ENCODE assay signal across 2 cellular contexts in genomic region chr11:106420048-106420665, GRCh38.
A peak's percentile ranks its signal among the peaks of the same experiment; 100 is the strongest.
TF ChIP-seq lines count a peak whose summit lies in the region.

No MANE protein-coding gene starts in this region.

TF ChIP-seq in A549, 52 proteins besides CTCF, POLR2A, EP300 and RAD21:
- TF ChIP-seq BCL3 (IDR thresholded peaks at IDR 0.05) (no peak), MAFK (IDR thresholded peaks at IDR 0.05; ENCODE audit: partially characterized antibody) (peak; percentile 89)

TF ChIP-seq in H1, 55 proteins besides CTCF, POLR2A, EP300 and RAD21:
- no peak for TF ChIP-seq TAF7 (optimal IDR thresholded peaks at IDR 0.05; ENCODE audit: borderline replicate concordance, low read depth, low read length)
- peak; percentile 67; the same call in 1 of the 2 replicates for TF ChIP-seq MAFK (IDR thresholded peaks at IDR 0.05; ENCODE audit: low read depth, low read length)
